Comparison of ENCODE assay signal across 19 cellular contexts in genomic region chr2:106560773-106561172, GRCh38.
A peak's percentile ranks its signal among the peaks of the same experiment; 100 is the strongest.
DNase-seq lines count a peak whose midpoint lies in the region; ATAC-seq and TF ChIP-seq lines count a peak whose summit lies in the region.
"Had no signal": no experiment of that assay in that cellular context is flagged by ENCODE, and none has a peak within 500 bp of the region (broad histone marks: within the 10 kb centered on the region; RNA-seq: fewer than 3 reads in every experiment).

No MANE protein-coding gene starts in this region.

- H3K27me3 ChIP-seq in sigmoid colon (no peaks in the 10 kb centered on the region), WERI-Rb-1 (ENCODE audit: insufficient read depth, low read depth, severe bottlenecking) (no peaks in the 10 kb centered on the region)
- H3K27me3 ChIP-seq: BLaER1 had no signal

- H3K4me1 ChIP-seq in sigmoid colon, result peaks cover 0 to 67% (median 52%) of the 10 kb centered on the region in 4 donors
- H3K4me1 ChIP-seq: A549 had no signal

- DNase-seq in left lobe of liver (ENCODE audit: low spot score) (no peak), sigmoid colon (no peak), NCI-H1048 (lab: John Stamatoyannopoulos, UW) (no peak), head of caudate nucleus (no peak), WERI-Rb-1 (no peak)
- DNase-seq in activated CD4-positive, alpha-beta memory T cell treated with anti-CD3 and anti-CD28 coated beads for 36 hours, result no peak
- DNase-seq: Calu3; CD8-positive, alpha-beta T cell; H7; NCI-H1417 treated with DMSO at 0.1 percent for 48 hours; NCI-H1930; PC-9; SIG-M5 had no signal

- H3K27me3 Mint-ChIP-seq in brain, result peaks cover 12% of the 10 kb centered on the region
- peaks cover 11% of the 10 kb centered on the region for H3K27me3 Mint-ChIP-seq in activated CD4-positive, alpha-beta memory T cell treated with anti-CD3 and anti-CD28 coated beads for 36 hours

- TF ChIP-seq CTCF in 22Rv1 (IDR thresholded peaks at IDR 0.05) (no peak), brain (conservative IDR thresholded peaks at IDR 0.05) (no peak), sigmoid colon (IDR thresholded peaks at IDR 0.05) (no peak), WERI-Rb-1 (IDR thresholded peaks at IDR 0.05; ENCODE audit: low read depth, low read length) (no peak)

- H3K4me3 ChIP-seq in sigmoid colon, result no peak overlapping the region
- H3K4me3 ChIP-seq in WERI-Rb-1 (ENCODE audit: low read depth, low read length), result no peak overlapping the region
- H3K4me3 ChIP-seq: A549, BLaER1, PC-9 had no signal

- POLR2A ChIA-PET in activated CD4-positive, alpha-beta memory T cell treated with anti-CD3 and anti-CD28 coated beads for 36 hours (lab: Charles Lee), result no interaction called here

- no peaks in the 10 kb centered on the region for H3K36me3 ChIP-seq in sigmoid colon
- no peaks in the 10 kb centered on the region for H3K36me3 ChIP-seq in WERI-Rb-1
- H3K36me3 ChIP-seq: BLaER1 had no signal

- H3K4me3 Mint-ChIP-seq in brain, result peak overlapping the region in 1 of 5 experiments; percentile 6
- no peak overlapping the region for H3K4me3 Mint-ChIP-seq in activated CD4-positive, alpha-beta memory T cell treated with anti-CD3 and anti-CD28 coated beads for 36 hours
- H3K4me3 Mint-ChIP-seq: CD8-positive, alpha-beta T cell had no signal

- CTCF ChIA-PET in activated CD4-positive, alpha-beta memory T cell treated with anti-CD3 and anti-CD28 coated beads for 36 hours (lab: Charles Lee), result interaction anchor here (1.2 kb wide), 1 partner anchor 22 kb away, joined by 4 read pairs; no protein-coding TSS in a partner anchor

- H3K36me3 Mint-ChIP-seq in brain, result peaks cover 4% of the 10 kb centered on the region
- peaks cover 2% of the 10 kb centered on the region for H3K36me3 Mint-ChIP-seq in activated CD4-positive, alpha-beta memory T cell treated with anti-CD3 and anti-CD28 coated beads for 36 hours
- H3K36me3 Mint-ChIP-seq: CD8-positive, alpha-beta T cell had no signal

- peaks cover 10 to 29% (median 14%) of the 10 kb centered on the region in 5 experiments for H3K9me3 Mint-ChIP-seq in brain
- H3K9me3 Mint-ChIP-seq in activated CD4-positive, alpha-beta memory T cell treated with anti-CD3 and anti-CD28 coated beads for 36 hours, result peaks cover 5% of the 10 kb centered on the region

- peak; percentile 36 for ATAC-seq in left lobe of liver
- ATAC-seq: A549; CD8-positive, alpha-beta T cell had no signal

- WGBS in sigmoid colon, 2 donors, result 85 to 88% methylated on average over 1 of the region's 1 CpG

- H3K9me3 ChIP-seq in sigmoid colon, result no peaks in the 10 kb centered on the region
- no peaks in the 10 kb centered on the region for H3K9me3 ChIP-seq in WERI-Rb-1 (ENCODE audit: severe bottlenecking)
- H3K9me3 ChIP-seq: A549, BLaER1 had no signal

- peak overlapping the region; percentile 51; the same call in 1 of the 2 replicates for H3K27ac ChIP-seq in 22Rv1
- H3K27ac ChIP-seq in sigmoid colon, result peak overlapping the region; percentile 34 to 68 (median 62)
- H3K27ac ChIP-seq in WERI-Rb-1, result no peak overlapping the region
- H3K27ac ChIP-seq: A549, BLaER1, KMS-11, PC-9, RWPE1 had no signal

- TF ChIP-seq EP300 in sigmoid colon (IDR thresholded peaks at IDR 0.05), result no peak

- H3K27ac Mint-ChIP-seq in brain, result peak overlapping the region in 4 of 5 experiments; percentile 51 to 88 (median 64)
- no peak overlapping the region for H3K27ac Mint-ChIP-seq in activated CD4-positive, alpha-beta memory T cell treated with anti-CD3 and anti-CD28 coated beads for 36 hours
- H3K27ac Mint-ChIP-seq: CD8-positive, alpha-beta T cell had no signal

- H3K4me1 Mint-ChIP-seq in brain, result peaks cover 40% of the 10 kb centered on the region
- H3K4me1 Mint-ChIP-seq in activated CD4-positive, alpha-beta memory T cell treated with anti-CD3 and anti-CD28 coated beads for 36 hours (ENCODE audit: low read depth), result peaks cover 7% of the 10 kb centered on the region

- intact Hi-C loops in sigmoid colon (cut with DNase I) (no loop called here), head of caudate nucleus (cut with DNase I) (no loop called here)
- intact Hi-C loops in activated CD4-positive, alpha-beta memory T cell treated with anti-CD3 and anti-CD28 coated beads for 36 hours (cut with micrococcal nuclease), result loop anchor here (10.0 kb wide), 1 partner anchor 466 kb away; no protein-coding TSS in a partner anchor

- no peak for TF ChIP-seq POLR2A in sigmoid colon (IDR thresholded peaks at IDR 0.05)
